In the genomic region with DNA sequence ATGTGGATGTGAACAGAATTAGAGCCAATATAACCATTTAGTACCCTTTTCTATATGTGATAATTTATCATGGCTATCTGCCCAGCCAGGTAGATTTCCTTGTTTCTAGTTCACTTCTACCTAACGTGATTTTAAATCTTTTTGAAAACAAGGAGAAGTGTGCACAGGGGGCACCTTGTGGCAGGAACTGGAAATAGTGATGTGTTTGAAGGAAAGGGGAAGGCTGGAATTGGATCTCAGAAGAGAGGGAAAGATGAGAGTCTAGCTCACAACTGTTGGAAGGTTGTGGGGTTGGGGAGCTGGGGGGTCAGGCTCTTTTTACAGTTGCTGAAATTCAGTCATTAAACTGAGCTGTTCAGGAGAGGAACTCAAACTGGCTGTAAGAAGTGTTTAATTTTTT, we compare ENCODE assay signal across 11 cellular contexts.
DNase-seq lines count a peak whose midpoint lies in the region; ATAC-seq and TF ChIP-seq lines count a peak whose summit lies in the region.
"Had no signal": no experiment of that assay in that cellular context is flagged by ENCODE, and none has a peak within 500 bp of the region (broad histone marks: within the 10 kb centered on the region; RNA-seq: fewer than 3 reads in every experiment).

No MANE protein-coding gene starts in this region.

- DNase-seq in NCI-H1092 treated with DMSO at 0.1 percent for 48 hours (lab: John Stamatoyannopoulos, UW) (peak; percentile 12), NCI-H1092 (lab: John Stamatoyannopoulos, UW) (no peak), PC-9 (no peak), fibroblast of the aortic adventitia (ENCODE audit: low read depth) (peak; percentile 35), stomach (peak; percentile 26), left lung (no peak), upper lobe of right lung (no peak)
- DNase-seq in stimulated activated naive CD8-positive, alpha-beta T cell treated with anti-CD3 and anti-CD28 coated beads, Interleukin-15, amount 100 ng/mL, for 72 hours = no peak
- DNase-seq: activated CD4-positive, CD25-positive, alpha-beta regulatory T cell treated with anti-CD3 and anti-CD28 coated beads, Interleukin-2, amount 50 U/mL, for 72 hours had no signal

- H4K20me1 ChIP-seq in PC-9 (ENCODE audit: insufficient read depth) = no peaks in the 10 kb centered on the region

- H3K4me1 ChIP-seq in PC-9 (replicated peaks; ENCODE audit: insufficient read depth) (no peaks in the 10 kb centered on the region), stomach (no peaks in the 10 kb centered on the region), left lung (no peaks in the 10 kb centered on the region), upper lobe of right lung (no peaks in the 10 kb centered on the region)

- H3K4me1 Mint-ChIP-seq in stimulated activated naive CD8-positive, alpha-beta T cell treated with anti-CD3 and anti-CD28 coated beads, Interleukin-15, amount 100 ng/mL, for 72 hours = no peaks in the 10 kb centered on the region

- H3K4me3 ChIP-seq in PC-9 = no peak overlapping the region
- no peak overlapping the region for H3K4me3 ChIP-seq in fibroblast of the aortic adventitia (ENCODE audit: low read depth, low read length)
- no peak overlapping the region for H3K4me3 ChIP-seq in stomach
- no peak overlapping the region for H3K4me3 ChIP-seq in left lung
- no peak overlapping the region for H3K4me3 ChIP-seq in upper lobe of right lung
- H3K4me3 ChIP-seq: skin epidermis had no signal

- no peaks in the 10 kb centered on the region for H3K27me3 Mint-ChIP-seq in stimulated activated naive CD8-positive, alpha-beta T cell treated with anti-CD3 and anti-CD28 coated beads, Interleukin-15, amount 100 ng/mL, for 72 hours
- H3K27me3 Mint-ChIP-seq: stimulated activated naive CD8-positive, alpha-beta T cell treated with anti-CD3 and anti-CD28 coated beads, Interleukin-15, Interleukin-2, amounts not matched to agents 100 ng/mL and 50 ng/mL, for 24 hours had no signal

- H3K27me3 ChIP-seq in PC-9 (ENCODE audit: insufficient read depth, low read depth) = no peaks in the 10 kb centered on the region
- H3K27me3 ChIP-seq in stomach = no peaks in the 10 kb centered on the region
- H3K27me3 ChIP-seq in left lung = no peaks in the 10 kb centered on the region
- H3K27me3 ChIP-seq in upper lobe of right lung = no peaks in the 10 kb centered on the region

- TF ChIP-seq CTCF in PC-9 (conservative IDR thresholded peaks at IDR 0.05) (peak; percentile 38; the same call in 1 of the 2 replicates), fibroblast of the aortic adventitia (IDR thresholded peaks at IDR 0.05; ENCODE audit: insufficient read depth, low read length) (peak; percentile 51), stomach (IDR thresholded peaks at IDR 0.05) (peak in 2 of 7 experiments; percentile 22 to 44), left lung (IDR thresholded peaks at IDR 0.05) (peak in 1 of 2 donors; percentile 14), upper lobe of right lung (IDR thresholded peaks at IDR 0.05) (no peak)

- no peak overlapping the region for H3K27ac Mint-ChIP-seq in stimulated activated naive CD8-positive, alpha-beta T cell treated with anti-CD3 and anti-CD28 coated beads, Interleukin-15, amount 100 ng/mL, for 72 hours
- H3K27ac Mint-ChIP-seq: stimulated activated naive CD8-positive, alpha-beta T cell treated with anti-CD3 and anti-CD28 coated beads, Interleukin-15, Interleukin-2, amounts not matched to agents 100 ng/mL and 50 ng/mL, for 24 hours had no signal

- TF ChIP-seq EP300 in stomach (IDR thresholded peaks at IDR 0.05) = no peak

- H3K36me3 ChIP-seq in PC-9 (ENCODE audit: low read depth) (no peaks in the 10 kb centered on the region), stomach (no peaks in the 10 kb centered on the region), left lung (no peaks in the 10 kb centered on the region), upper lobe of right lung (no peaks in the 10 kb centered on the region)

- no peaks in the 10 kb centered on the region; the same call in 1 of the 2 replicates for H3K9me2 ChIP-seq in PC-9 (ENCODE audit: insufficient read depth)

- no peak for TF ChIP-seq POLR2A in stomach (IDR thresholded peaks at IDR 0.05)

- H3K4me2 ChIP-seq in PC-9 = no peak overlapping the region

- H3K79me2 ChIP-seq in PC-9 (ENCODE audit: low read depth) = no peaks in the 10 kb centered on the region

- H3K9me3 ChIP-seq in PC-9 (ENCODE audit: insufficient read depth, low read depth) (no peaks in the 10 kb centered on the region), stomach (no peaks in the 10 kb centered on the region), left lung (no peaks in the 10 kb centered on the region), upper lobe of right lung (no peaks in the 10 kb centered on the region)

- H2AFZ ChIP-seq in PC-9 = no peak overlapping the region

- ATAC-seq in left lung (no peak), upper lobe of right lung (no peak)
- no peak for ATAC-seq in stimulated activated naive CD8-positive, alpha-beta T cell treated with anti-CD3 and anti-CD28 coated beads, Interleukin-15, amount 100 ng/mL, for 72 hours

- 6 to 20% (median 12%) methylated on average over 1 of the region's 1 CpG for WGBS in stomach, 5 donors

- CTCF ChIA-PET in PC-9 (lab: Charles Lee) = no interaction called here

- H3K9me3 Mint-ChIP-seq in stimulated activated naive CD8-positive, alpha-beta T cell treated with anti-CD3 and anti-CD28 coated beads, Interleukin-15, amount 100 ng/mL, for 72 hours = peaks cover 0 to 4% of the 10 kb centered on the region in 2 donors
- H3K9me3 Mint-ChIP-seq: stimulated activated naive CD8-positive, alpha-beta T cell treated with anti-CD3 and anti-CD28 coated beads, Interleukin-15, Interleukin-2, amounts not matched to agents 100 ng/mL and 50 ng/mL, for 24 hours had no signal

- H3K4me3 Mint-ChIP-seq in stimulated activated naive CD8-positive, alpha-beta T cell treated with anti-CD3 and anti-CD28 coated beads, Interleukin-15, amount 100 ng/mL, for 72 hours = no peak overlapping the region
- H3K4me3 Mint-ChIP-seq: stimulated activated naive CD8-positive, alpha-beta T cell treated with anti-CD3 and anti-CD28 coated beads, Interleukin-15, Interleukin-2, amounts not matched to agents 100 ng/mL and 50 ng/mL, for 24 hours had no signal

- intact Hi-C loops in PC-9 (cut with micrococcal nuclease; ENCODE audit: unreplicated experiment) = no loop called here
- intact Hi-C loops in stomach (cut with DNase I; ENCODE audit: low total_unique reads) = no loop called here
- intact Hi-C loops in left lung (cut with DNase I) = no loop called here
- intact Hi-C loops in upper lobe of right lung (cut with DNase I) = no loop called here

- POLR2A ChIA-PET in PC-9 (lab: Charles Lee; ENCODE audit: unreplicated experiment) = no interaction called here

- H3K27ac ChIP-seq in PC-9 = no peak overlapping the region
- H3K27ac ChIP-seq in stomach = no peak overlapping the region
- no peak overlapping the region for H3K27ac ChIP-seq in left lung
- no peak overlapping the region for H3K27ac ChIP-seq in upper lobe of right lung
- H3K27ac ChIP-seq: skin epidermis had no signal

- no TSS peak for BruUV-seq in PC-9 (replicated peaks; lab: Mats Ljungman, UMichigan)

- H3F3A ChIP-seq in PC-9 (ENCODE audit: insufficient read depth, low read depth) = no peaks in the 10 kb centered on the region

Comparison
In these comparisons a context has a peak if more than half of its experiments do, and no peak if none do; other contexts are left out.
1. DNase-seq: peak in NCI-H1092 treated with DMSO at 0.1 percent for 48 hours (single experiment), fibroblast of the aortic adventitia (single experiment) and stomach (single experiment); none in NCI-H1092 (single experiment), PC-9 (0 of 2), left lung (0 of 2), stimulated activated naive CD8-positive, alpha-beta T cell treated with anti-CD3 and anti-CD28 coated beads, Interleukin-15, amount 100 ng/mL, for 72 hours (0 of 2) and upper lobe of right lung (single experiment).